In the genomic region with DNA sequence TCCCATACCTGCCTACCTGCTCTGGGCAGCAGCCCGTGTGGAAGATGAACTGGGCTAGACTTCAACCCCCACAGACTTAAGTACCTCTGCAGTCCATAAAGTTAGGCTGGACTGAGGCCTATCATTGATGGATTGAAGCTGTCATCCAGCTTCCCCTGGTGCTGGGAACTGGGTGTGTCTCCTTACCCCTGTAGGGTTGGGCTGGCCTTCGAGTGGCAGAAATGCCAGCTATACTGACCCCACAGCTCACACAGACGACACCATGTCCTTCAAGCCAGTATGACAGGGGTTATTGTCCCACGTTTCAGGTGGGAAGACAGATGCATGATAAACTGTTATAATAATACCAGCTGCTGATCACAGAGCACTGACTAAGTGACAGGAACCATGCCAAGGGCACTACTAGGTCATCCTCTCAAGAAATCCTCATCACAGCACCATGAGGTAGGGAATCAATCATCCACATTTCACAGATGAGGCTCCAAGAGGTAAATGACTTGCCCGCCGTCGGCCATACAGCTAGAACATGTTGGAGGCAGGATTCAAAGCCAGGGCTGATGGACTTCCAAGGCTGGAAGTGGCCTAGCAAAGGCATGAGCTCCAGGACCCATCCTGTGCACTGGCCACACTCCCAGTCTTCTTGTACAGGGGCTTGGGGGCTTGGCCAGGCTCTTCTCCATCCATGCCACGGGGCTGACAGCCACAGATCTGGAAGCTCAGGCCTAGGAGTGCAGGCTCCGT, we compare ENCODE assay signal across 1 cellular context.
TF ChIP-seq lines count a peak whose summit lies in the region.

TSS of gene BEST4 (minus strand) at position 51 of the 741 bp plus-strand sequence. CDS start 465 bp downstream, outside the sequence.

TF ChIP-seq in HepG2, 621 proteins besides CTCF, POLR2A, EP300 and RAD21:
- no peak for TF ChIP-seq ZNF766 (CRISPR knock-in tag; IDR thresholded peaks at IDR 0.05; ENCODE audit: borderline replicate concordance)
- TF ChIP-seq FIP1L1 (IDR thresholded peaks at IDR 0.05; ENCODE audit: borderline replicate concordance, insufficient read depth, low read depth, low read length): no peak
- TF ChIP-seq ZNF674 (CRISPR knock-in tag; IDR thresholded peaks at IDR 0.05; ENCODE audit: low read depth): no peak
- TF ChIP-seq ZNF816 (CRISPR knock-in tag; IDR thresholded peaks at IDR 0.05; ENCODE audit: borderline replicate concordance): no peak
- TF ChIP-seq, protein P1, sequence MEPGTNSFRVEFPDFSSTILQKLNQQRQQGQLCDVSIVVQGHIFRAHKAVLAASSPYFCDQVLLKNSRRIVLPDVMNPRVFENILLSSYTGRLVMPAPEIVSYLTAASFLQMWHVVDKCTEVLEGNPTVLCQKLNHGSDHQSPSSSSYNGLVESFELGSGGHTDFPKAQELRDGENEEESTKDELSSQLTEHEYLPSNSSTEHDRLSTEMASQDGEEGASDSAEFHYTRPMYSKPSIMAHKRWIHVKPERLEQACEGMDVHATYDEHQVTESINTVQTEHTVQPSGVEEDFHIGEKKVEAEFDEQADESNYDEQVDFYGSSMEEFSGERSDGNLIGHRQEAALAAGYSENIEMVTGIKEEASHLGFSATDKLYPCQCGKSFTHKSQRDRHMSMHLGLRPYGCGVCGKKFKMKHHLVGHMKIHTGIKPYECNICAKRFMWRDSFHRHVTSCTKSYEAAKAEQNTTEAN (CRISPR knock-in tag; conservative IDR thresholded peaks at IDR 0.05): no peak
- no peak for TF ChIP-seq GFI1 (CRISPR knock-in tag; IDR thresholded peaks at IDR 0.05; ENCODE audit: borderline replicate concordance)
- TF ChIP-seq, protein P2, sequence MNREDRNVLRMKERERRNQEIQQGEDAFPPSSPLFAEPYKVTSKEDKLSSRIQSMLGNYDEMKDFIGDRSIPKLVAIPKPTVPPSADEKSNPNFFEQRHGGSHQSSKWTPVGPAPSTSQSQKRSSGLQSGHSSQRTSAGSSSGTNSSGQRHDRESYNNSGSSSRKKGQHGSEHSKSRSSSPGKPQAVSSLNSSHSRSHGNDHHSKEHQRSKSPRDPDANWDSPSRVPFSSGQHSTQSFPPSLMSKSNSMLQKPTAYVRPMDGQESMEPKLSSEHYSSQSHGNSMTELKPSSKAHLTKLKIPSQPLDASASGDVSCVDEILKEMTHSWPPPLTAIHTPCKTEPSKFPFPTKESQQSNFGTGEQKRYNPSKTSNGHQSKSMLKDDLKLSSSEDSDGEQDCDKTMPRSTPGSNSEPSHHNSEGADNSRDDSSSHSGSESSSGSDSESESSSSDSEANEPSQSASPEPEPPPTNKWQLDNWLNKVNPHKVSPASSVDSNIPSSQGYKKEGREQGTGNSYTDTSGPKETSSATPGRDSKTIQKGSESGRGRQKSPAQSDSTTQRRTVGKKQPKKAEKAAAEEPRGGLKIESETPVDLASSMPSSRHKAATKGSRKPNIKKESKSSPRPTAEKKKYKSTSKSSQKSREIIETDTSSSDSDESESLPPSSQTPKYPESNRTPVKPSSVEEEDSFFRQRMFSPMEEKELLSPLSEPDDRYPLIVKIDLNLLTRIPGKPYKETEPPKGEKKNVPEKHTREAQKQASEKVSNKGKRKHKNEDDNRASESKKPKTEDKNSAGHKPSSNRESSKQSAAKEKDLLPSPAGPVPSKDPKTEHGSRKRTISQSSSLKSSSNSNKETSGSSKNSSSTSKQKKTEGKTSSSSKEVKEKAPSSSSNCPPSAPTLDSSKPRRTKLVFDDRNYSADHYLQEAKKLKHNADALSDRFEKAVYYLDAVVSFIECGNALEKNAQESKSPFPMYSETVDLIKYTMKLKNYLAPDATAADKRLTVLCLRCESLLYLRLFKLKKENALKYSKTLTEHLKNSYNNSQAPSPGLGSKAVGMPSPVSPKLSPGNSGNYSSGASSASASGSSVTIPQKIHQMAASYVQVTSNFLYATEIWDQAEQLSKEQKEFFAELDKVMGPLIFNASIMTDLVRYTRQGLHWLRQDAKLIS (CRISPR knock-in tag; IDR thresholded peaks at IDR 0.05): no peak
- TF ChIP-seq ZNF749 (CRISPR knock-in tag; IDR thresholded peaks at IDR 0.05; ENCODE audit: borderline replicate concordance): no peak
- no peak for TF ChIP-seq SMC3 (IDR thresholded peaks at IDR 0.05; ENCODE audit: low read length)
- no peak for TF ChIP-seq ZBTB1 (CRISPR knock-in tag; IDR thresholded peaks at IDR 0.05; ENCODE audit: borderline replicate concordance)
- no peak for TF ChIP-seq CBFB (CRISPR knock-in tag; IDR thresholded peaks at IDR 0.05)
- no peak for TF ChIP-seq ZNF138 (CRISPR knock-in tag; IDR thresholded peaks at IDR 0.05; ENCODE audit: low read depth)
- no peak for TF ChIP-seq ZC3H13 (CRISPR knock-in tag; IDR thresholded peaks at IDR 0.05)
- no peak for TF ChIP-seq RBFOX2 (IDR thresholded peaks at IDR 0.05; ENCODE audit: low read depth, low read length)
- TF ChIP-seq KLF11 (CRISPR knock-in tag; IDR thresholded peaks at IDR 0.05): no peak
- TF ChIP-seq KAT2B (IDR thresholded peaks at IDR 0.05; ENCODE audit: borderline replicate concordance, low read depth, low read length): no peak
- no peak for TF ChIP-seq NFE2L2 (IDR thresholded peaks at IDR 0.05; ENCODE audit: low read length)
TF ChIP-seq in HepG2: peak in this region for 0.
